10 cellular contexts compared by ENCODE assay signal in genomic region chr17:47280072-47280811, GRCh38. TPM values are rescaled to one million over a fixed set of nuclear protein-coding genes. Genes with fewer than 3 reads are reported as not detected.
A peak's percentile ranks its signal among the peaks of the same experiment; 100 is the strongest.
DNase-seq lines count a peak whose midpoint lies in the region; ATAC-seq, FAIRE-seq and TF ChIP-seq lines count a peak whose summit lies in the region.
"Had no signal": no experiment of that assay in that cellular context is flagged by ENCODE, and none has a peak within 500 bp of the region (broad histone marks: within the 10 kb centered on the region; RNA-seq: fewer than 3 reads in every experiment).

No MANE protein-coding gene starts in this region.

- H3K79me2 ChIP-seq in ACC112 (ENCODE audit: control insufficient read depth, insufficient read depth, low read length, unreplicated experiment) (no peaks in the 10 kb centered on the region), H1 (ENCODE audit: control insufficient read depth in 1 of 2, insufficient read depth in 2 of 2, low read length in 2 of 2) (no peaks in the 10 kb centered on the region)

- CTCF ChIA-PET in H1 (lab: Charles Lee; ENCODE audit: partially characterized antibody), result interaction anchor here (0.7 kb wide), 1 partner anchor 47 kb away, joined by 3 read pairs; no protein-coding TSS in a partner anchor
- CTCF ChIA-PET in CD4-positive, alpha-beta T cell (lab: Charles Lee), result no interaction called here

- H2BK12ac ChIP-seq in H1 (ENCODE audit: low read depth, low read length), result no peak overlapping the region
- no peak overlapping the region for H2BK12ac ChIP-seq in neuronal stem cell (ENCODE audit: low read length)

- no peak overlapping the region for H3K4ac ChIP-seq in H1 (replicated peaks; ENCODE audit: insufficient read length, low read depth, low read length)
- no peak overlapping the region for H3K4ac ChIP-seq in neuronal stem cell (ENCODE audit: low read length)

- H2AFZ ChIP-seq in ACC112 (ENCODE audit: low read length, unreplicated experiment), result no peak overlapping the region
- no peak overlapping the region for H2AFZ ChIP-seq in H1 (ENCODE audit: low read length)
- peak overlapping the region; percentile 54 for H2AFZ ChIP-seq in neuronal stem cell (ENCODE audit: low read length)

- no peak for TF ChIP-seq RAD21 in H1 (IDR thresholded peaks at IDR 0.05 in 1 of 2, conservative IDR thresholded peaks at IDR 0.05 in 1 of 2; ENCODE audit: low read depth in 2 of 2, low read length in 2 of 2)

- H3K27me3 ChIP-seq in ACC112 (ENCODE audit: insufficient read depth, low read length), result no peaks in the 10 kb centered on the region
- no peaks in the 10 kb centered on the region for H3K27me3 ChIP-seq in H1 (replicated peaks in 1 of 4; ENCODE audit: control insufficient read depth in 3 of 4, extremely low read depth in 1 of 4, insufficient read depth in 3 of 4, low read length in 3 of 4)
- H3K27me3 ChIP-seq in neuronal stem cell (ENCODE audit: control insufficient read depth in 3 of 3, insufficient read depth in 3 of 3, low read depth in 1 of 3, low read length in 3 of 3), result no peaks in the 10 kb centered on the region
- no peaks in the 10 kb centered on the region for H3K27me3 ChIP-seq in CD4-positive, alpha-beta T cell (ENCODE audit: control insufficient read depth, insufficient read depth, low read length)

- H3K36me3 ChIP-seq in ACC112 (ENCODE audit: insufficient read depth, low read length), result no peaks in the 10 kb centered on the region
- no peaks in the 10 kb centered on the region for H3K36me3 ChIP-seq in H1 (ENCODE audit: control insufficient read depth in 2 of 4, insufficient read depth in 4 of 4, low read length in 3 of 4)
- no peaks in the 10 kb centered on the region for H3K36me3 ChIP-seq in neuronal stem cell (replicated peaks in 1 of 2; ENCODE audit: control insufficient read depth in 2 of 2, insufficient read depth in 2 of 2, low read length in 2 of 2)

- H2BK15ac ChIP-seq in H1 (ENCODE audit: low read length) (0 out of 2 replicates have a peak overlapping the region, but pooled peaks have one; percentile 40), neuronal stem cell (ENCODE audit: low read length) (no peak overlapping the region)

- H2BK120ac ChIP-seq in H1 (replicated peaks; ENCODE audit: low read depth, low read length), result no peak overlapping the region
- no peak overlapping the region for H2BK120ac ChIP-seq in neuronal stem cell (ENCODE audit: low read depth, low read length)

- H3K23ac ChIP-seq in H1 (ENCODE audit: insufficient read length) (no peak overlapping the region), neuronal stem cell (ENCODE audit: low read depth, low read length, poor library complexity) (no peak overlapping the region)

- H3K14ac ChIP-seq in H1 (ENCODE audit: insufficient read length), result no peak overlapping the region
- no peak overlapping the region for H3K14ac ChIP-seq in neuronal stem cell (ENCODE audit: low read length)

- H3K18ac ChIP-seq in H1 (ENCODE audit: extremely low read depth, low read length) (no peak overlapping the region), neuronal stem cell (ENCODE audit: low read length) (peak overlapping the region; percentile 9)

- H4K91ac ChIP-seq in H1 (replicated peaks; ENCODE audit: insufficient read length, low read length), result no peak overlapping the region
- H4K91ac ChIP-seq in neuronal stem cell (ENCODE audit: low read depth, low read length, poor library complexity), result no peak overlapping the region

- H3K4me3 Mint-ChIP-seq in CD4-positive, alpha-beta T cell, result no peak overlapping the region
- H3K4me3 Mint-ChIP-seq: activated naive CD8-positive, alpha-beta T cell treated with anti-CD3 and anti-CD28 coated beads for 36 hours had no signal

- intact Hi-C loops in CD4-positive, alpha-beta T cell (cut with DNase I, micrococcal nuclease), result no loop called here

- TF ChIP-seq CTCF in H1 (IDR thresholded peaks at IDR 0.05; ENCODE audit: control extremely low read depth in 1 of 3, insufficient read depth in 1 of 3, low read depth in 1 of 3, low read length in 3 of 3), result no peak
- TF ChIP-seq CTCF in CD4-positive, alpha-beta T cell (IDR thresholded peaks at IDR 0.05), result no peak

- H3K4me1 ChIP-seq in ACC112 (ENCODE audit: control insufficient read depth, insufficient read depth, low read length, unreplicated experiment) (peaks cover 72% of the 10 kb centered on the region), H1 (replicated peaks in 1 of 4; ENCODE audit: control insufficient read depth in 3 of 4, insufficient read depth in 4 of 4, low read length in 3 of 4) (peaks cover 6 to 14% (median 11%) of the 10 kb centered on the region in 4 experiments), neuronal stem cell (ENCODE audit: control insufficient read depth in 2 of 2, insufficient read depth in 1 of 2, low read depth in 1 of 2, low read length in 2 of 2) (peaks cover 19 to 37% of the 10 kb centered on the region in 2 donors)

- no peak overlapping the region for H3K27ac Mint-ChIP-seq in CD4-positive, alpha-beta T cell
- H3K27ac Mint-ChIP-seq: activated naive CD8-positive, alpha-beta T cell treated with anti-CD3 and anti-CD28 coated beads for 36 hours had no signal

- no peaks in the 10 kb centered on the region for H3K23me2 ChIP-seq in H1 (ENCODE audit: low read depth, low read length)

- FAIRE-seq in H1 (lab: Jason Lieb, UNC), result no peak

- no peak overlapping the region for H3K56ac ChIP-seq in H1 (replicated peaks; ENCODE audit: insufficient read length, low read depth, low read length)

- POLR2A ChIA-PET in H1 (lab: Charles Lee; ENCODE audit: partially characterized antibody), result no interaction called here
- POLR2A ChIA-PET in CD4-positive, alpha-beta T cell (lab: Charles Lee), result no interaction called here

- H2BK20ac ChIP-seq in H1 (ENCODE audit: low read length), result 0 out of 2 replicates have a peak overlapping the region, but pooled peaks have one; percentile 17

- no peak for ATAC-seq in GM21423 (IDR thresholded peaks at IDR 0.05; ENCODE audit: unreplicated experiment)
- ATAC-seq in CD4-positive, alpha-beta T cell (ENCODE audit: poor library complexity), result no peak

- WGBS in H1 (ENCODE audit: extremely low coverage in 1 of 2, insufficient coverage in 1 of 2, insufficient read length in 1 of 2, insufficient replicate concordance in 2 of 2, low coverage in 1 of 2, low lambda C conversion rate in 2 of 2, missing lambda C conversion rate in 1 of 2), 2 experiments, result 90% methylated on average over 14 of the region's 14 CpGs; no CpG with 5 or more reads in 1 of the 2 experiments
- WGBS in neuronal stem cell (ENCODE audit: extremely low coverage in 2 of 2, insufficient read length in 2 of 2, insufficient replicate concordance in 1 of 2), 2 donors, result no CpG with 5 or more reads among the region's 14 CpGs

- no peaks in the 10 kb centered on the region for H4K20me1 ChIP-seq in H1 (replicated peaks in 1 of 2; ENCODE audit: control insufficient read depth in 1 of 2, insufficient read depth in 2 of 2, low read length in 2 of 2)

- H2BK5ac ChIP-seq in H1 (ENCODE audit: low read depth, low read length) (no peak overlapping the region), neuronal stem cell (ENCODE audit: low read length) (no peak overlapping the region)

- H3K9ac ChIP-seq in H1 (replicated peaks in 1 of 4; ENCODE audit: extremely low read depth in 1 of 4, low read depth in 3 of 4, low read length in 3 of 4) (no peak overlapping the region), neuronal stem cell (ENCODE audit: low read depth, low read length, poor library complexity) (no peak overlapping the region)

- no peaks in the 10 kb centered on the region for H3K4me1 Mint-ChIP-seq in CD4-positive, alpha-beta T cell (ENCODE audit: low read depth)

- H3K4me2 ChIP-seq in H1 (ENCODE audit: insufficient read depth in 1 of 2, low read depth in 2 of 2, low read length in 2 of 2) (no peak overlapping the region), neuronal stem cell (ENCODE audit: insufficient read depth, low read length, poor library complexity, severe bottlenecking) (no peak overlapping the region)

- no peaks in the 10 kb centered on the region for H3K9me3 ChIP-seq in H1 (ENCODE audit: insufficient read depth in 2 of 2, low read depth in 1 of 2, low read length in 1 of 2)
- H3K9me3 ChIP-seq in neuronal stem cell (replicated peaks in 1 of 2; ENCODE audit: control insufficient read depth in 2 of 2, insufficient read depth in 1 of 2, low read depth in 1 of 2, low read length in 2 of 2), result no peaks in the 10 kb centered on the region
- H3K9me3 ChIP-seq in CD4-positive, alpha-beta T cell (ENCODE audit: control insufficient read depth, low read length), result no peaks in the 10 kb centered on the region

- H3K79me1 ChIP-seq in H1 (ENCODE audit: low read depth, low read length) (no peaks in the 10 kb centered on the region), neuronal stem cell (ENCODE audit: low read depth, low read length) (no peaks in the 10 kb centered on the region)

- TF ChIP-seq EP300 in H1 (IDR thresholded peaks at IDR 0.05; ENCODE audit: borderline replicate concordance in 1 of 2, low read depth in 2 of 2, low read length in 2 of 2), result no peak

- H2AK5ac ChIP-seq in H1 (ENCODE audit: low read depth, low read length) (no peak overlapping the region), neuronal stem cell (ENCODE audit: low read depth, low read length) (no peak overlapping the region)

- no peak overlapping the region for H3K4me3 ChIP-seq in ACC112 (ENCODE audit: low read depth, low read length)
- H3K4me3 ChIP-seq in H1 (ENCODE audit: extremely low read depth in 1 of 4, insufficient read depth in 2 of 4, low read depth in 3 of 4, low read length in 4 of 4), result no peak overlapping the region
- no peak overlapping the region for H3K4me3 ChIP-seq in neuronal stem cell (ENCODE audit: low read length in 2 of 2)

- peak; percentile 64 for DNase-seq in NCI-H69 (lab: John Stamatoyannopoulos, UW)
- DNase-seq in H1 (ENCODE audit: low read depth in 1 of 2, low spot score in 2 of 2), result no peak
- DNase-seq in neuronal stem cell (ENCODE audit: low spot score), result no peak
- no peak for DNase-seq in CD4-positive, alpha-beta T cell
- DNase-seq in cerebellar cortex (ENCODE audit: low spot score), result no peak
- no peak for DNase-seq in NCI-H524 treated with DMSO at 0.1 percent for 48 hours (lab: John Stamatoyannopoulos, UW)
- DNase-seq: activated naive CD8-positive, alpha-beta T cell treated with anti-CD3 and anti-CD28 coated beads for 36 hours; NCI-H226 had no signal

- no peak for TF ChIP-seq POLR2A in H1 (IDR thresholded peaks at IDR 0.05; ENCODE audit: control extremely low read depth in 1 of 2, low read depth in 2 of 2, low read length in 2 of 2)

- H4K5ac ChIP-seq in H1 (ENCODE audit: insufficient read length, low read depth, low read length), result no peak overlapping the region

- H3K9me3 Mint-ChIP-seq in CD4-positive, alpha-beta T cell, result no peaks in the 10 kb centered on the region
- H3K9me3 Mint-ChIP-seq: activated naive CD8-positive, alpha-beta T cell treated with anti-CD3 and anti-CD28 coated beads for 36 hours had no signal

- H3K27ac ChIP-seq in ACC112 (ENCODE audit: low read depth, low read length) (peak overlapping the region; percentile 99), H1 (ENCODE audit: low read depth, low read length) (no peak overlapping the region), neuronal stem cell (replicated peaks; ENCODE audit: low read length) (no peak overlapping the region)
- no peak overlapping the region for H3K27ac ChIP-seq in CD4-positive, alpha-beta T cell (ENCODE audit: low read depth, low read length)

- H4K8ac ChIP-seq in H1 (ENCODE audit: extremely low read depth, insufficient read depth, low read length), result no peak overlapping the region
- H4K8ac ChIP-seq in neuronal stem cell (ENCODE audit: low read depth, low read length), result no peak overlapping the region

- no peaks in the 10 kb centered on the region for H3K36me3 Mint-ChIP-seq in CD4-positive, alpha-beta T cell (ENCODE audit: low read depth)
- H3K36me3 Mint-ChIP-seq: activated naive CD8-positive, alpha-beta T cell treated with anti-CD3 and anti-CD28 coated beads for 36 hours had no signal

- peaks cover 4% of the 10 kb centered on the region for H3K27me3 Mint-ChIP-seq in CD4-positive, alpha-beta T cell
- H3K27me3 Mint-ChIP-seq: activated naive CD8-positive, alpha-beta T cell treated with anti-CD3 and anti-CD28 coated beads for 36 hours had no signal

RNA-seq across cellular contexts. Expression of gene ITGB3, which starts 26.6 kb away (rescaled TPM):
- 0.09 TPM in 1 of 2 replicates, not detected in the other for total RNA-seq in H1 (2021; fragmentation: NEBNext Ultra II Directional; extraction: Animal tissue kit (Norgen Biotek cat#: 25700))
- polyA plus RNA-seq in H1 (2011; rRNA removed), result 0.08 and 0.09 TPM in 2 replicates
- 0.10 TPM for polyA plus RNA-seq in H1 (2011; cell fraction: cytosol; rRNA removed)
- 0.14 TPM for polyA plus RNA-seq in H1 (2011; cell fraction: nucleus; rRNA removed)
- polyA plus RNA-seq in H1 (2012, experiment 1 of 2), result 0.07 to 0.31 TPM (median 0.17 TPM) in 4 replicates
- 0.04 TPM for polyA plus RNA-seq in H1 (2012, experiment 2 of 2)
- 0.02 TPM for polyA plus RNA-seq in H1 (2013, experiment 1 of 2)
- polyA plus RNA-seq in H1 (2013, experiment 2 of 2), result 0.09 TPM
- polyA minus RNA-seq in H1 (2011; rRNA and poly(A)+ RNA removed), result 0.16 and 0.46 TPM in 2 replicates
- polyA minus RNA-seq in H1 (2011; cell fraction: cytosol; rRNA and poly(A)+ RNA removed), result not detected
- polyA minus RNA-seq in H1 (2011; cell fraction: nucleus; rRNA and poly(A)+ RNA removed), result 0.30 TPM
- polyA plus RNA-seq in neuronal stem cell (2013, experiment 1 of 2), result 0.01 TPM
- 0.01 TPM for polyA plus RNA-seq in neuronal stem cell (2013, experiment 2 of 2)
- total RNA-seq in CD4-positive, alpha-beta T cell, result under 1 TPM in 1 of 2 experiments, not detected in 1; 0.05 TPM

RNA-seq across cellular contexts. Expression of gene EFCAB13, which starts 43.5 kb away (rescaled TPM):
- total RNA-seq in H1 (2021; fragmentation: NEBNext Ultra II Directional; extraction: Animal tissue kit (Norgen Biotek cat#: 25700)), result 1.3 and 2.0 TPM in 2 replicates
- 0.12 and 0.47 TPM in 2 replicates for polyA plus RNA-seq in H1 (2011; rRNA removed)
- 0.53 TPM for polyA plus RNA-seq in H1 (2011; cell fraction: cytosol; rRNA removed)
- polyA plus RNA-seq in H1 (2011; cell fraction: nucleus; rRNA removed), result 0.53 TPM
- 0.71 to 2.0 TPM (median 1.2 TPM) in 4 replicates for polyA plus RNA-seq in H1 (2012, experiment 1 of 2)
- not detected for polyA plus RNA-seq in H1 (2012, experiment 2 of 2)
- polyA plus RNA-seq in H1 (2013, experiment 1 of 2), result 1.0 TPM
- polyA plus RNA-seq in H1 (2013, experiment 2 of 2), result 0.75 TPM
- 0.95 and 1.2 TPM in 2 replicates for polyA minus RNA-seq in H1 (2011; rRNA and poly(A)+ RNA removed)
- polyA minus RNA-seq in H1 (2011; cell fraction: cytosol; rRNA and poly(A)+ RNA removed), result 2.2 TPM
- polyA minus RNA-seq in H1 (2011; cell fraction: nucleus; rRNA and poly(A)+ RNA removed), result 3.2 TPM
- 1.0 TPM for polyA plus RNA-seq in neuronal stem cell (2013, experiment 1 of 2)
- polyA plus RNA-seq in neuronal stem cell (2013, experiment 2 of 2), result 0.98 TPM
- 10 to 100 TPM; 12.6 to 13.5 TPM for total RNA-seq in CD4-positive, alpha-beta T cell
